In the genomic region with DNA sequence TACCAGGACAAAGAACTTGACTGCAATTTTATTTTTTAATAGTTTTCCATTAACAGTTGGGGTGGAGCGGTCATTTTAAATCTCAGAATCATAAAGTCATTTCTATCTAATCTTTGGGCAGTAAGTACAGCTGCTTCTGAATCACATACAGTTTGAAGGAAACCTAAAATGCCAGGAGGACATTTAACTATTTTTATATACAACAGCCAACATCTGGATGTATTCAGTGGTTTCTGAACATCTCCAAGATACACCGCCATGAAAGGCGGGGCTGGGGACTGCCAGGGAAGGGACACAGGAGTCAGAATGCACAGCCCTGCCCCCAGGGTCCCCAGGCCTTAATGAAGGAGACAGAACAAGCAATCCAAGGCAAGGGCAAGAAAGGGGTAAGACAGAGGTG, we compare ENCODE assay signal across 2 cellular contexts.
TF ChIP-seq lines count a peak whose summit lies in the region.

No MANE protein-coding gene starts in this region.

TF ChIP-seq in A549, 52 proteins besides CTCF, POLR2A, EP300 and RAD21:
- TF ChIP-seq CBX2 (IDR thresholded peaks at IDR 0.05; ENCODE audit: borderline replicate concordance, low read depth) (no peak), TP53 (CRISPR knock-in tag; IDR thresholded peaks at IDR 0.05) (no peak), SREBF2 (IDR thresholded peaks at IDR 0.05) (no peak), HEYL (CRISPR knock-in tag; IDR thresholded peaks at IDR 0.05) (no peak), NFE2L2 (conservative IDR thresholded peaks at IDR 0.05; ENCODE audit: low read length) (no peak), EHF (CRISPR knock-in tag; IDR thresholded peaks at IDR 0.05) (no peak), JUNB (IDR thresholded peaks at IDR 0.05) (no peak), POLR2AphosphoS2 (conservative IDR thresholded peaks at IDR 0.05; ENCODE audit: low read length) (no peak), ZC3H11A (IDR thresholded peaks at IDR 0.05) (no peak), ESRRA (IDR thresholded peaks at IDR 0.05; ENCODE audit: borderline replicate concordance, low read length) (no peak)
- TF ChIP-seq, protein P1, sequence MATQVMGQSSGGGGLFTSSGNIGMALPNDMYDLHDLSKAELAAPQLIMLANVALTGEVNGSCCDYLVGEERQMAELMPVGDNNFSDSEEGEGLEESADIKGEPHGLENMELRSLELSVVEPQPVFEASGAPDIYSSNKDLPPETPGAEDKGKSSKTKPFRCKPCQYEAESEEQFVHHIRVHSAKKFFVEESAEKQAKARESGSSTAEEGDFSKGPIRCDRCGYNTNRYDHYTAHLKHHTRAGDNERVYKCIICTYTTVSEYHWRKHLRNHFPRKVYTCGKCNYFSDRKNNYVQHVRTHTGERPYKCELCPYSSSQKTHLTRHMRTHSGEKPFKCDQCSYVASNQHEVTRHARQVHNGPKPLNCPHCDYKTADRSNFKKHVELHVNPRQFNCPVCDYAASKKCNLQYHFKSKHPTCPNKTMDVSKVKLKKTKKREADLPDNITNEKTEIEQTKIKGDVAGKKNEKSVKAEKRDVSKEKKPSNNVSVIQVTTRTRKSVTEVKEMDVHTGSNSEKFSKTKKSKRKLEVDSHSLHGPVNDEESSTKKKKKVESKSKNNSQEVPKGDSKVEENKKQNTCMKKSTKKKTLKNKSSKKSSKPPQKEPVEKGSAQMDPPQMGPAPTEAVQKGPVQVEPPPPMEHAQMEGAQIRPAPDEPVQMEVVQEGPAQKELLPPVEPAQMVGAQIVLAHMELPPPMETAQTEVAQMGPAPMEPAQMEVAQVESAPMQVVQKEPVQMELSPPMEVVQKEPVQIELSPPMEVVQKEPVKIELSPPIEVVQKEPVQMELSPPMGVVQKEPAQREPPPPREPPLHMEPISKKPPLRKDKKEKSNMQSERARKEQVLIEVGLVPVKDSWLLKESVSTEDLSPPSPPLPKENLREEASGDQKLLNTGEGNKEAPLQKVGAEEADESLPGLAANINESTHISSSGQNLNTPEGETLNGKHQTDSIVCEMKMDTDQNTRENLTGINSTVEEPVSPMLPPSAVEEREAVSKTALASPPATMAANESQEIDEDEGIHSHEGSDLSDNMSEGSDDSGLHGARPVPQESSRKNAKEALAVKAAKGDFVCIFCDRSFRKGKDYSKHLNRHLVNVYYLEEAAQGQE (IDR thresholded peaks at IDR 0.05) = no peak
- TF ChIP-seq, protein P2, sequence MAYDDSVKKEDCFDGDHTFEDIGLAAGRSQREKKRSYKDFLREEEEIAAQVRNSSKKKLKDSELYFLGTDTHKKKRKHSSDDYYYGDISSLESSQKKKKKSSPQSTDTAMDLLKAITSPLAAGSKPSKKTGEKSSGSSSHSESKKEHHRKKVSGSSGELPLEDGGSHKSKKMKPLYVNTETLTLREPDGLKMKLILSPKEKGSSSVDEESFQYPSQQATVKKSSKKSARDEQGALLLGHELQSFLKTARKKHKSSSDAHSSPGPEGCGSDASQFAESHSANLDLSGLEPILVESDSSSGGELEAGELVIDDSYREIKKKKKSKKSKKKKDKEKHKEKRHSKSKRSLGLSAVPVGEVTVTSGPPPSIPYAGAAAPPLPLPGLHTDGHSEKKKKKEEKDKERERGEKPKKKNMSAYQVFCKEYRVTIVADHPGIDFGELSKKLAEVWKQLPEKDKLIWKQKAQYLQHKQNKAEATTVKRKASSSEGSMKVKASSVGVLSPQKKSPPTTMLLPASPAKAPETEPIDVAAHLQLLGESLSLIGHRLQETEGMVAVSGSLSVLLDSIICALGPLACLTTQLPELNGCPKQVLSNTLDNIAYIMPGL (CRISPR knock-in tag; IDR thresholded peaks at IDR 0.05; ENCODE audit: borderline replicate concordance) = no peak

TF ChIP-seq in IMR-90, 13 proteins besides CTCF, POLR2A, EP300 and RAD21:
- no peak for TF ChIP-seq MAZ (IDR thresholded peaks at IDR 0.05; ENCODE audit: borderline replicate concordance, low read depth, low read length)
- TF ChIP-seq MAFK (IDR thresholded peaks at IDR 0.05; ENCODE audit: low read depth, low read length) = no peak
- TF ChIP-seq FOS (IDR thresholded peaks at IDR 0.05; ENCODE audit: low read depth, low read length) = no peak
- no peak for TF ChIP-seq MXI1 (IDR thresholded peaks at IDR 0.05; ENCODE audit: borderline replicate concordance, low read depth, low read length)
- no peak for TF ChIP-seq RFX5 (IDR thresholded peaks at IDR 0.05; ENCODE audit: low read depth, low read length)
- no peak for TF ChIP-seq RCOR1 (IDR thresholded peaks at IDR 0.05; ENCODE audit: insufficient replicate concordance, low read length)
- TF ChIP-seq NFE2L2 (IDR thresholded peaks at IDR 0.05; ENCODE audit: low read depth, low read length) = no peak
- no peak for TF ChIP-seq CEBPB (IDR thresholded peaks at IDR 0.05; ENCODE audit: low read depth, low read length)
